Comparison of ENCODE assay signal across 24 cellular contexts in genomic region chr4:188960411-188961093, GRCh38.
DNase-seq lines count a peak whose midpoint lies in the region; ATAC-seq and TF ChIP-seq lines count a peak whose summit lies in the region.
"Had no signal": no experiment of that assay in that cellular context is flagged by ENCODE, and none has a peak within 500 bp of the region (broad histone marks: within the 10 kb centered on the region; RNA-seq: fewer than 3 reads in every experiment).

No MANE protein-coding gene starts in this region.

- intact Hi-C loops in left ventricle myocardium superior (cut with micrococcal nuclease), result no loop called here
- intact Hi-C loops in cardiac septum (cut with DNase I), result no loop called here
- intact Hi-C loops in IMR-90 (cut with micrococcal nuclease), result no loop called here

- no peak overlapping the region for H2AK5ac ChIP-seq in IMR-90 (ENCODE audit: low read depth, low read length)

- no peak for DNase-seq in left ventricle myocardium superior
- no peak for DNase-seq in cardiac septum (ENCODE audit: low spot score)
- peak; percentile 47 for DNase-seq in IMR-90
- peak; percentile 73 to 99 for DNase-seq in dermis microvascular lymphatic vessel endothelial cell (ENCODE audit: low read depth in 2 of 2)
- peak; percentile 54 for DNase-seq in smooth muscle cell of the brain vasculature (ENCODE audit: low read depth, low spot score)
- no peak for DNase-seq in SK-N-DZ (ENCODE audit: low spot score)
- DNase-seq in hepatic stellate cell (ENCODE audit: low spot score), result no peak
- DNase-seq: activated CD4-positive, alpha-beta T cell treated with anti-CD3 and anti-CD28 coated beads, Interleukin-2, amount 10 ng/mL, durations not matched to agents 24 days and 14 days; activated CD8-positive, alpha-beta memory T cell treated with anti-CD3 and anti-CD28 coated beads, Interleukin-2, amount 10 ng/mL, durations not matched to agents 7 days and 5 days; body of pancreas; CD4-positive, alpha-beta T cell; mammary epithelial cell; MV-4-11; NCI-H524; nucleus accumbens; retina; T-cell had no signal

- dilution Hi-C loops in IMR-90 (cut with HindIII; ENCODE audit: low sequenced_read_pairs, unreplicated experiment), result no loop called here

- POLR2A ChIA-PET in IMR-90 (lab: Charles Lee; ENCODE audit: unreplicated experiment), result no interaction called here

- TF ChIP-seq CTCF in IMR-90 (conservative IDR thresholded peaks at IDR 0.05; ENCODE audit: low read depth, low read length), result no peak

- no peak overlapping the region for H2BK20ac ChIP-seq in IMR-90 (ENCODE audit: low read depth, low read length)

- H3K23ac ChIP-seq in IMR-90 (ENCODE audit: low read depth, low read length), result no peak overlapping the region

- H4K5ac ChIP-seq in IMR-90 (ENCODE audit: low read depth, low read length), result no peak overlapping the region

- no peak overlapping the region for H3K27ac ChIP-seq in IMR-90 (ENCODE audit: insufficient read depth, low read length)
- H3K27ac ChIP-seq: body of pancreas, coronary artery, hepatocyte, KMS-11, suprapubic skin had no signal

- no peak overlapping the region for H3K14ac ChIP-seq in IMR-90 (replicated peaks; ENCODE audit: low read depth, low read length)

- H3K4me3 ChIP-seq in IMR-90 (ENCODE audit: insufficient read depth, low read depth, low read length), result no peak overlapping the region
- H3K4me3 ChIP-seq: body of pancreas, coronary artery, hepatocyte, suprapubic skin had no signal

- peak overlapping the region; percentile 21; the same call in 1 of the 2 replicates for H2BK120ac ChIP-seq in IMR-90 (ENCODE audit: low read depth, low read length)

- H3K4me2 ChIP-seq in IMR-90 (ENCODE audit: low read depth, low read length), result no peak overlapping the region
- H3K4me2 ChIP-seq: hepatocyte, KMS-11 had no signal

- no peak for TF ChIP-seq RAD21 in IMR-90 (IDR thresholded peaks at IDR 0.05; ENCODE audit: low read length)

- H2BK15ac ChIP-seq in IMR-90 (ENCODE audit: low read depth, low read length), result no peak overlapping the region

- peak overlapping the region; percentile 12; the same call in 1 of the 2 replicates for H3K18ac ChIP-seq in IMR-90 (ENCODE audit: low read depth, low read length)

- H3K56ac ChIP-seq in IMR-90 (ENCODE audit: extremely low read depth, insufficient read depth, low read length), result no peak overlapping the region

- H2AK9ac ChIP-seq in IMR-90 (replicated peaks; ENCODE audit: low read depth, low read length, poor library complexity), result no peak overlapping the region

- CTCF ChIA-PET in IMR-90 (lab: Yijun Ruan, JAX), result no interaction called here

- no TSS peak for BruUV-seq in IMR-90 (replicated peaks; lab: Mats Ljungman, UMichigan)

- no peaks in the 10 kb centered on the region for H3K9me3 ChIP-seq in IMR-90 (ENCODE audit: control insufficient read depth, insufficient read depth, low read length)
- H3K9me3 ChIP-seq: body of pancreas, suprapubic skin had no signal

- no peak overlapping the region for H4K8ac ChIP-seq in IMR-90 (ENCODE audit: low read depth in 2 of 2, low read length in 2 of 2)

- peak; percentile 56 for ATAC-seq in left ventricle myocardium superior
- ATAC-seq in IMR-90 (ENCODE audit: low read depth), result no peak
- ATAC-seq in HG02884 (IDR thresholded peaks at IDR 0.05; ENCODE audit: unreplicated experiment), result no peak
- ATAC-seq: activated CD8-positive, alpha-beta memory T cell treated with anti-CD3 and anti-CD28 coated beads, Interleukin-2, amount 10 ng/mL, durations not matched to agents 7 days and 5 days; activated T-helper 17 cell treated with anti-CD3 and anti-CD28 coated beads, Interleukin-2, amount 50 U/mL, for 72 hours; body of pancreas; stimulated activated effector memory CD8-positive, alpha-beta T cell treated with anti-CD3 and anti-CD28 coated beads, Interleukin-12 subunit alpha, Interleukin-12 subunit beta, amount 100 ng/mL, for 72 hours; T-cell had no signal

- no peak overlapping the region for H2BK5ac ChIP-seq in IMR-90 (ENCODE audit: low read depth, low read length, poor library complexity, severe bottlenecking)

- no peak overlapping the region for H4K91ac ChIP-seq in IMR-90 (ENCODE audit: insufficient read depth, low read depth, low read length)

- no peaks in the 10 kb centered on the region for H3K79me1 ChIP-seq in IMR-90 (ENCODE audit: low read depth in 1 of 2, low read length in 2 of 2)

- 0 out of 2 replicates have a peak, but pooled peaks cover 6% of the 10 kb centered on the region for H3K9me1 ChIP-seq in IMR-90 (ENCODE audit: insufficient read depth, low read length)

- H3K4ac ChIP-seq in IMR-90 (ENCODE audit: low read depth, low read length), result no peak overlapping the region

- H3K36me3 ChIP-seq in IMR-90 (ENCODE audit: control insufficient read depth, insufficient read depth, low read length), result no peaks in the 10 kb centered on the region
- H3K36me3 ChIP-seq: suprapubic skin had no signal

- TF ChIP-seq POLR2A in IMR-90 (IDR thresholded peaks at IDR 0.05; ENCODE audit: low read depth, low read length), result no peak

- H3K9ac ChIP-seq in IMR-90 (ENCODE audit: low read depth, low read length), result no peak overlapping the region
- H3K9ac ChIP-seq: KMS-11 had no signal

- H3K27me3 ChIP-seq in IMR-90 (ENCODE audit: control insufficient read depth, insufficient read depth, low read length), result no peaks in the 10 kb centered on the region
- H3K27me3 ChIP-seq: body of pancreas, hepatocyte, suprapubic skin had no signal

- H3K4me1 ChIP-seq in IMR-90 (ENCODE audit: control insufficient read depth, insufficient read depth, low read length), result no peaks in the 10 kb centered on the region
- H3K4me1 ChIP-seq: body of pancreas, suprapubic skin had no signal

- in situ Hi-C loops in IMR-90 (cut with MboI; ENCODE audit: low sequenced_read_pairs), result no loop called here

- no peaks in the 10 kb centered on the region for H4K20me1 ChIP-seq in IMR-90 (ENCODE audit: insufficient read depth, low read length)

- H2AFZ ChIP-seq in IMR-90 (replicated peaks; ENCODE audit: low read length, poor library complexity), result no peak overlapping the region
- H2AFZ ChIP-seq: hepatocyte had no signal

- WGBS in IMR-90 (ENCODE audit: extremely low coverage in 2 of 2, insufficient read length in 1 of 2), 2 experiments, result no CpG with 5 or more reads among the region's 4 CpGs

TF ChIP-seq in IMR-90, 13 proteins besides CTCF, POLR2A, EP300 and RAD21:
- TF ChIP-seq MAZ (IDR thresholded peaks at IDR 0.05; ENCODE audit: borderline replicate concordance, low read depth, low read length) (no peak), RFX5 (IDR thresholded peaks at IDR 0.05; ENCODE audit: low read depth, low read length) (no peak), CEBPB (IDR thresholded peaks at IDR 0.05; ENCODE audit: low read depth, low read length) (no peak), MAFK (IDR thresholded peaks at IDR 0.05; ENCODE audit: low read depth, low read length) (no peak), MXI1 (IDR thresholded peaks at IDR 0.05; ENCODE audit: borderline replicate concordance, low read depth, low read length) (no peak), RCOR1 (IDR thresholded peaks at IDR 0.05; ENCODE audit: insufficient replicate concordance, low read length) (no peak), FOS (IDR thresholded peaks at IDR 0.05; ENCODE audit: low read depth, low read length) (no peak), SMC3 (IDR thresholded peaks at IDR 0.05; ENCODE audit: low read depth, low read length) (no peak), NFE2L2 (IDR thresholded peaks at IDR 0.05; ENCODE audit: low read depth, low read length) (no peak), USF2 (IDR thresholded peaks at IDR 0.05; ENCODE audit: low read depth, low read length) (no peak), CHD1 (IDR thresholded peaks at IDR 0.05; ENCODE audit: low read depth, low read length) (no peak), BHLHE40 (IDR thresholded peaks at IDR 0.05; ENCODE audit: low read depth, low read length) (no peak)
- TF ChIP-seq, protein P1, sequence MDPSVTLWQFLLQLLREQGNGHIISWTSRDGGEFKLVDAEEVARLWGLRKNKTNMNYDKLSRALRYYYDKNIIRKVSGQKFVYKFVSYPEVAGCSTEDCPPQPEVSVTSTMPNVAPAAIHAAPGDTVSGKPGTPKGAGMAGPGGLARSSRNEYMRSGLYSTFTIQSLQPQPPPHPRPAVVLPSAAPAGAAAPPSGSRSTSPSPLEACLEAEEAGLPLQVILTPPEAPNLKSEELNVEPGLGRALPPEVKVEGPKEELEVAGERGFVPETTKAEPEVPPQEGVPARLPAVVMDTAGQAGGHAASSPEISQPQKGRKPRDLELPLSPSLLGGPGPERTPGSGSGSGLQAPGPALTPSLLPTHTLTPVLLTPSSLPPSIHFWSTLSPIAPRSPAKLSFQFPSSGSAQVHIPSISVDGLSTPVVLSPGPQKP (IDR thresholded peaks at IDR 0.05; ENCODE audit: borderline replicate concordance, low read depth, low read length), result no peak
TF ChIP-seq in IMR-90: peak in this region for 0.

Comparison
In these comparisons a context has a peak if more than half of its experiments do, and no peak if none do; other contexts are left out.
1. DNase-seq: peak in IMR-90 (single experiment), dermis microvascular lymphatic vessel endothelial cell (2 of 2) and smooth muscle cell of the brain vasculature (single experiment); none in left ventricle myocardium superior (single experiment), cardiac septum (single experiment), SK-N-DZ (single experiment) and hepatic stellate cell (single experiment).